Comparison of ENCODE assay signal across 12 cellular contexts in genomic region chr4:78634011-78634664, GRCh38.
DNase-seq lines count a peak whose midpoint lies in the region; ATAC-seq, FAIRE-seq and TF ChIP-seq lines count a peak whose summit lies in the region.
"Had no signal": no experiment of that assay in that cellular context is flagged by ENCODE, and none has a peak within 500 bp of the region (broad histone marks: within the 10 kb centered on the region; RNA-seq: fewer than 3 reads in every experiment).

No MANE protein-coding gene starts in this region.

- H3K79me2 ChIP-seq in H1 (ENCODE audit: control insufficient read depth in 1 of 2, insufficient read depth in 2 of 2, low read length in 2 of 2) = no peaks in the 10 kb centered on the region

- H4K91ac ChIP-seq in H1 (replicated peaks; ENCODE audit: insufficient read length, low read length) = no peak overlapping the region
- no peak overlapping the region for H4K91ac ChIP-seq in mesenchymal stem cell (ENCODE audit: low read length)

- no peak overlapping the region for H2AK5ac ChIP-seq in H1 (ENCODE audit: low read depth, low read length)
- no peak overlapping the region for H2AK5ac ChIP-seq in mesenchymal stem cell (ENCODE audit: low read length, severe bottlenecking)

- H4K5ac ChIP-seq in H1 (ENCODE audit: insufficient read length, low read depth, low read length) = no peak overlapping the region

- no peak overlapping the region for H3K4me2 ChIP-seq in H1 (ENCODE audit: insufficient read depth in 1 of 2, low read depth in 2 of 2, low read length in 2 of 2)
- H3K4me2 ChIP-seq in mesenchymal stem cell (ENCODE audit: low read length, poor library complexity, severe bottlenecking) = no peak overlapping the region

- peak; percentile 13 for DNase-seq in NCI-H226
- DNase-seq in H1 (ENCODE audit: low read depth in 1 of 2, low spot score in 2 of 2) = no peak
- DNase-seq in mesenchymal stem cell = peak; percentile 36
- peak; percentile 80 to 93 for DNase-seq in tibial artery
- no peak for DNase-seq in left lobe of liver (ENCODE audit: low spot score)
- no peak for DNase-seq in DMS114 treated with DMSO at 0.1 percent for 48 hours (lab: John Stamatoyannopoulos, UW; ENCODE audit: unreplicated experiment)
- DNase-seq: activated CD4-positive, alpha-beta T cell treated with anti-CD3 and anti-CD28 coated beads, Interleukin-2, amount 50 U/mL, for 48 hours; activated gamma-delta T cell; dermis blood vessel endothelial cell; NCI-H1417 treated with DMSO at 0.1 percent for 48 hours; NCI-H524 treated with DMSO at 0.1 percent for 48 hours had no signal

- H3K18ac ChIP-seq in H1 (ENCODE audit: extremely low read depth, low read length) (no peak overlapping the region), mesenchymal stem cell (ENCODE audit: low read depth in 1 of 2, low read length in 2 of 2) (no peak overlapping the region)

- no peak for ATAC-seq in HG03196 (IDR thresholded peaks at IDR 0.05; ENCODE audit: unreplicated experiment)
- no peak for ATAC-seq in left lobe of liver

- H2BK15ac ChIP-seq in H1 (ENCODE audit: low read length) (no peak overlapping the region), mesenchymal stem cell (ENCODE audit: low read depth, poor library complexity, severe bottlenecking) (no peak overlapping the region)

- FAIRE-seq in H1 (lab: Jason Lieb, UNC) = no peak

- H3K4me3 ChIP-seq in H1 (ENCODE audit: extremely low read depth in 1 of 4, insufficient read depth in 2 of 4, low read depth in 3 of 4, low read length in 4 of 4) = no peak overlapping the region
- H3K4me3 ChIP-seq in mesenchymal stem cell (ENCODE audit: insufficient read depth in 1 of 2, low read depth in 1 of 2, low read length in 2 of 2) = no peak overlapping the region
- no peak overlapping the region for H3K4me3 ChIP-seq in tibial artery

- H3K36me3 ChIP-seq in H1 (ENCODE audit: control insufficient read depth in 2 of 4, insufficient read depth in 4 of 4, low read length in 3 of 4) (no peaks in the 10 kb centered on the region), mesenchymal stem cell (ENCODE audit: control insufficient read depth in 1 of 2, insufficient read depth in 2 of 2, low read depth in 1 of 2, low read length in 2 of 2) (no peaks in the 10 kb centered on the region), tibial artery (no peaks in the 10 kb centered on the region)

- no peak overlapping the region for H3K4ac ChIP-seq in H1 (replicated peaks; ENCODE audit: insufficient read length, low read depth, low read length)
- no peak overlapping the region for H3K4ac ChIP-seq in mesenchymal stem cell (ENCODE audit: low read depth in 1 of 2, low read length in 2 of 2)

- H3K9ac ChIP-seq in H1 (replicated peaks in 1 of 4; ENCODE audit: extremely low read depth in 1 of 4, low read depth in 3 of 4, low read length in 3 of 4) = no peak overlapping the region
- no peak overlapping the region for H3K9ac ChIP-seq in mesenchymal stem cell (ENCODE audit: low read length)

- H2BK120ac ChIP-seq in H1 (replicated peaks; ENCODE audit: low read depth, low read length) (no peak overlapping the region), mesenchymal stem cell (ENCODE audit: low read depth, low read length) (no peak overlapping the region)

- H3K27ac ChIP-seq in H1 (ENCODE audit: low read depth, low read length) (no peak overlapping the region), mesenchymal stem cell (ENCODE audit: low read length, poor library complexity, severe bottlenecking) (no peak overlapping the region), tibial artery (peak overlapping the region; percentile 78 to 81)

- H2BK12ac ChIP-seq in H1 (ENCODE audit: low read depth, low read length) (no peak overlapping the region), mesenchymal stem cell (ENCODE audit: low read length in 2 of 2) (peak overlapping the region in 1 of 2 experiments; percentile 67)

- H2AFZ ChIP-seq in H1 (ENCODE audit: low read length) = peak overlapping the region; percentile 45; the same call in 1 of the 2 replicates
- no peak overlapping the region for H2AFZ ChIP-seq in mesenchymal stem cell (ENCODE audit: low read depth, low read length)

- no peak overlapping the region for H3K56ac ChIP-seq in H1 (replicated peaks; ENCODE audit: insufficient read length, low read depth, low read length)

- H3K9me3 ChIP-seq in H1 (ENCODE audit: insufficient read depth in 2 of 2, low read depth in 1 of 2, low read length in 1 of 2) (no peaks in the 10 kb centered on the region), mesenchymal stem cell (ENCODE audit: control insufficient read depth, low read length) (no peaks in the 10 kb centered on the region), tibial artery (no peaks in the 10 kb centered on the region)

- no peak for TF ChIP-seq CTCF in H1 (IDR thresholded peaks at IDR 0.05; ENCODE audit: control extremely low read depth in 1 of 3, insufficient read depth in 1 of 3, low read depth in 1 of 3, low read length in 3 of 3)
- no peak for TF ChIP-seq CTCF in tibial artery (IDR thresholded peaks at IDR 0.05)

- H3K23me2 ChIP-seq in H1 (ENCODE audit: low read depth, low read length) = no peaks in the 10 kb centered on the region

- H3K23ac ChIP-seq in H1 (ENCODE audit: insufficient read length) = no peak overlapping the region
- H3K23ac ChIP-seq in mesenchymal stem cell (ENCODE audit: low read length in 2 of 2) = no peak overlapping the region

- H2BK20ac ChIP-seq in H1 (ENCODE audit: low read length) = no peak overlapping the region

- H3K79me1 ChIP-seq in H1 (ENCODE audit: low read depth, low read length) = no peaks in the 10 kb centered on the region
- no peaks in the 10 kb centered on the region for H3K79me1 ChIP-seq in mesenchymal stem cell (replicated peaks; ENCODE audit: low read length, poor library complexity, severe bottlenecking)

- no peak for TF ChIP-seq POLR2A in H1 (IDR thresholded peaks at IDR 0.05; ENCODE audit: control extremely low read depth in 1 of 2, low read depth in 2 of 2, low read length in 2 of 2)

- H4K8ac ChIP-seq in H1 (ENCODE audit: extremely low read depth, insufficient read depth, low read length) (no peak overlapping the region), mesenchymal stem cell (ENCODE audit: low read length) (no peak overlapping the region)

- whole genome bisulfite sequencing in H1 (ENCODE audit: extremely low coverage in 1 of 2, insufficient coverage in 1 of 2, insufficient read length in 1 of 2, insufficient replicate concordance in 2 of 2, low coverage in 1 of 2, low lambda C conversion rate in 2 of 2, missing lambda C conversion rate in 1 of 2), 2 experiments = 86% methylated on average over 5 of the region's 5 CpGs; no CpG with 5 or more reads in 1 of the 2 experiments
- 72% methylated on average over 3 of the region's 5 CpGs for WGBS in mesenchymal stem cell

- H3K14ac ChIP-seq in H1 (ENCODE audit: insufficient read length) (no peak overlapping the region), mesenchymal stem cell (ENCODE audit: low read length in 2 of 2) (no peak overlapping the region)

- H3K4me1 ChIP-seq in H1 (replicated peaks in 1 of 4; ENCODE audit: control insufficient read depth in 3 of 4, insufficient read depth in 4 of 4, low read length in 3 of 4) = no peaks in the 10 kb centered on the region
- no peaks in the 10 kb centered on the region for H3K4me1 ChIP-seq in mesenchymal stem cell (ENCODE audit: control insufficient read depth, insufficient read depth, low read depth, low read length)
- H3K4me1 ChIP-seq in tibial artery = peaks cover 0 to 22% (median 16%) of the 10 kb centered on the region in 4 donors

- H2BK5ac ChIP-seq in H1 (ENCODE audit: low read depth, low read length) (no peak overlapping the region), mesenchymal stem cell (ENCODE audit: low read depth, low read length, poor library complexity, severe bottlenecking) (no peak overlapping the region)

- H3K27me3 ChIP-seq in H1 (replicated peaks in 1 of 4; ENCODE audit: control insufficient read depth in 3 of 4, extremely low read depth in 1 of 4, insufficient read depth in 3 of 4, low read length in 3 of 4) = no peaks in the 10 kb centered on the region
- H3K27me3 ChIP-seq in mesenchymal stem cell (ENCODE audit: control insufficient read depth in 1 of 2, insufficient read depth in 1 of 2, low read length in 2 of 2) = no peaks in the 10 kb centered on the region
- no peaks in the 10 kb centered on the region for H3K27me3 ChIP-seq in tibial artery

- no peak for TF ChIP-seq RAD21 in H1 (IDR thresholded peaks at IDR 0.05 in 1 of 2, conservative IDR thresholded peaks at IDR 0.05 in 1 of 2; ENCODE audit: low read depth in 2 of 2, low read length in 2 of 2)

- intact Hi-C loops in tibial artery (cut with DNase I; ENCODE audit: low total_unique reads) = no loop called here

- POLR2A ChIA-PET in H1 (lab: Charles Lee; ENCODE audit: partially characterized antibody) = interaction anchor here (0.6 kb wide), 1 partner anchor 575 kb away, joined by 6 read pairs; no protein-coding TSS in a partner anchor

- CTCF ChIA-PET in H1 (lab: Charles Lee; ENCODE audit: partially characterized antibody) = interaction anchor here (1.8 to 4.7 kb wide), 3 partner anchors 10 to 20 kb away, joined by 4 to 38 read pairs (median 5); no protein-coding TSS in a partner anchor

- H4K20me1 ChIP-seq in H1 (replicated peaks in 1 of 2; ENCODE audit: control insufficient read depth in 1 of 2, insufficient read depth in 2 of 2, low read length in 2 of 2) = no peaks in the 10 kb centered on the region

- no peak for TF ChIP-seq EP300 in H1 (IDR thresholded peaks at IDR 0.05; ENCODE audit: borderline replicate concordance in 1 of 2, low read depth in 2 of 2, low read length in 2 of 2)

TF ChIP-seq in H1, 55 proteins besides CTCF, POLR2A, EP300 and RAD21:
- TF ChIP-seq TAF7 (optimal IDR thresholded peaks at IDR 0.05; ENCODE audit: borderline replicate concordance, low read depth, low read length) (no peak), SP4 (IDR thresholded peaks at IDR 0.05; ENCODE audit: low read length) (no peak), SRF (IDR thresholded peaks at IDR 0.05; ENCODE audit: low read depth, low read length) (no peak), SIN3A (conservative IDR thresholded peaks at IDR 0.05 in 1 of 2, IDR thresholded peaks at IDR 0.05 in 1 of 2; ENCODE audit: low read depth in 1 of 2, low read length in 2 of 2) (no peak), SUZ12 (IDR thresholded peaks at IDR 0.05; ENCODE audit: low read length) (no peak), ASH2L (IDR thresholded peaks at IDR 0.05; ENCODE audit: low read length) (no peak)
TF ChIP-seq in H1: peak in this region for 0.

Comparison
In these comparisons a context has a peak if more than half of its experiments do, and no peak if none do; other contexts are left out.
1. DNase-seq: peak in NCI-H226 (single experiment), mesenchymal stem cell (single experiment) and tibial artery (2 of 2); none in H1 (0 of 2), left lobe of liver (single experiment) and DMS114 treated with DMSO at 0.1 percent for 48 hours (single experiment).
2. H3K27ac ChIP-seq: peak in tibial artery (2 of 2); none in H1 (single experiment) and mesenchymal stem cell (single experiment).